In genomic region chr17:43754947-43755346, GRCh38 we compare ENCODE assay signal across 21 cellular contexts. TPM values are rescaled to one million over a fixed set of nuclear protein-coding genes. Genes with fewer than 3 reads are reported as not detected.
A peak's percentile ranks its signal among the peaks of the same experiment; 100 is the strongest.
DNase-seq lines count a peak whose midpoint lies in the region; ATAC-seq and TF ChIP-seq lines count a peak whose summit lies in the region.
"Had no signal": no experiment of that assay in that cellular context is flagged by ENCODE, and none has a peak within 500 bp of the region (broad histone marks: within the 10 kb centered on the region; RNA-seq: fewer than 3 reads in every experiment).

No MANE protein-coding gene starts in this region.

- DNase-seq in H7 (no peak), mesenchymal stem cell (no peak), spleen (no peak), NCI-H2107 (lab: John Stamatoyannopoulos, UW) (no peak), body of pancreas (no peak), HuH-7.5 (ENCODE audit: low spot score) (no peak)
- DNase-seq in stimulated activated naive CD4-positive, alpha-beta T cell treated with Interleukin-2 at 50 U/mL for 16 hours (lab: John Stamatoyannopoulos, UW): no peak
- DNase-seq: activated gamma-delta T cell treated with Interleukin-2 at 50 U/mL for 16 hours, adrenal gland, esophagus squamous epithelium, NCI-H1092 treated with DMSO at 0.1 percent for 48 hours, SJCRH30 had no signal

- H3K4me3 ChIP-seq in H7 (ENCODE audit: insufficient read depth, low read depth, low read length): peak overlapping the region; percentile 41; the same call in 1 of the 2 replicates
- H3K4me3 ChIP-seq in ectodermal cell (ENCODE audit: insufficient read depth, low read depth, low read length): peak overlapping the region; percentile 11
- H3K4me3 ChIP-seq in mesenchymal stem cell (ENCODE audit: insufficient read depth in 1 of 2, low read depth in 1 of 2, low read length in 2 of 2): no peak overlapping the region
- peak overlapping the region in 5 of 8 donors; percentile 4 to 45 (median 24) for H3K4me3 ChIP-seq in spleen
- H3K4me3 ChIP-seq in body of pancreas: no peak overlapping the region
- H3K4me3 ChIP-seq: adrenal gland, SJCRH30 had no signal

- peak overlapping the region; percentile 71 for H2BK15ac ChIP-seq in mesenchymal stem cell (ENCODE audit: low read depth, poor library complexity, severe bottlenecking)

- H3K4me1 ChIP-seq in ectodermal cell (ENCODE audit: control insufficient read depth, insufficient read depth, low read length) (peaks cover 19% of the 10 kb centered on the region), mesenchymal stem cell (ENCODE audit: control insufficient read depth, insufficient read depth, low read depth, low read length) (peaks cover 9% of the 10 kb centered on the region), spleen (peaks cover 11 to 31% (median 19%) of the 10 kb centered on the region in 6 donors), body of pancreas (peaks cover 14% of the 10 kb centered on the region)
- H3K4me1 ChIP-seq: SJCRH30 had no signal

- H3K79me1 ChIP-seq in mesenchymal stem cell (replicated peaks; ENCODE audit: low read length, poor library complexity, severe bottlenecking): no peaks in the 10 kb centered on the region

- H3K18ac ChIP-seq in mesenchymal stem cell (ENCODE audit: low read depth in 1 of 2, low read length in 2 of 2): no peak overlapping the region

- H3K23ac ChIP-seq in mesenchymal stem cell (ENCODE audit: low read length in 2 of 2): no peak overlapping the region

- no peak overlapping the region for H4K91ac ChIP-seq in mesenchymal stem cell (ENCODE audit: low read length)

- H3K4me2 ChIP-seq in mesenchymal stem cell (ENCODE audit: low read length, poor library complexity, severe bottlenecking): peak overlapping the region; percentile 64

- no peak for TF ChIP-seq POLR2A in spleen (IDR thresholded peaks at IDR 0.05)
- TF ChIP-seq POLR2A in body of pancreas (IDR thresholded peaks at IDR 0.05): no peak

- 51 to 55% methylated on average over 21 of the region's 21 CpGs for WGBS in ectodermal cell, 2 experiments
- WGBS in mesenchymal stem cell: 23% methylated on average over 21 of the region's 21 CpGs
- 29 to 65% (median 30%) methylated on average over 10 to 21 of the region's 21 CpGs for WGBS in spleen, 5 donors
- 20 to 41% methylated on average over 8 to 21 of the region's 21 CpGs for WGBS in body of pancreas, 2 donors

- no peak overlapping the region for H2AFZ ChIP-seq in mesenchymal stem cell (ENCODE audit: low read depth, low read length)

- H2BK12ac ChIP-seq in mesenchymal stem cell (ENCODE audit: low read length in 2 of 2): no peak overlapping the region

- intact Hi-C loops in spleen (cut with DNase I; ENCODE audit: low total_unique reads) (no loop called here), body of pancreas (cut with DNase I) (loop anchor here (10.0 kb wide), 1 partner anchor 170 kb away; no protein-coding TSS in a partner anchor)

- H3K27ac ChIP-seq in ectodermal cell (ENCODE audit: insufficient read depth, low read depth, low read length, poor library complexity, severe bottlenecking) (no peak overlapping the region), mesenchymal stem cell (ENCODE audit: low read length, poor library complexity, severe bottlenecking) (no peak overlapping the region), spleen (peak overlapping the region in 7 of 8 donors; percentile 43 to 75 (median 55)), body of pancreas (no peak overlapping the region)
- H3K27ac ChIP-seq: adrenal gland, esophagus squamous epithelium, SJCRH30, tibial nerve had no signal

- H2AK5ac ChIP-seq in mesenchymal stem cell (ENCODE audit: low read length, severe bottlenecking): no peak overlapping the region

- ATAC-seq in body of pancreas: no peak

- no peak overlapping the region for H3K14ac ChIP-seq in mesenchymal stem cell (ENCODE audit: low read length in 2 of 2)

- H2BK120ac ChIP-seq in mesenchymal stem cell (ENCODE audit: low read depth, low read length): no peak overlapping the region

- no peak overlapping the region for H2BK5ac ChIP-seq in mesenchymal stem cell (ENCODE audit: low read depth, low read length, poor library complexity, severe bottlenecking)

- no peak overlapping the region for H4K8ac ChIP-seq in mesenchymal stem cell (ENCODE audit: low read length)

- H3K27me3 ChIP-seq in H7 (ENCODE audit: control insufficient read depth, insufficient read depth, low read length) (peaks cover 18% of the 10 kb centered on the region), ectodermal cell (ENCODE audit: control insufficient read depth, insufficient read depth, low read length, poor library complexity, severe bottlenecking) (peaks cover 43% of the 10 kb centered on the region), mesenchymal stem cell (ENCODE audit: control insufficient read depth in 1 of 2, insufficient read depth in 1 of 2, low read length in 2 of 2) (peaks cover 87 to 88% of the 10 kb centered on the region in 2 experiments), spleen (replicated peaks in 1 of 7) (peaks cover 0 to 63% (median 18%) of the 10 kb centered on the region in 7 donors), body of pancreas (peaks cover 0 to 9% of the 10 kb centered on the region in 2 donors)
- H3K27me3 ChIP-seq: adrenal gland had no signal

- H3K36me3 ChIP-seq in H7 (replicated peaks; ENCODE audit: control insufficient read depth, insufficient read depth, low read length): no peaks in the 10 kb centered on the region
- no peaks in the 10 kb centered on the region for H3K36me3 ChIP-seq in ectodermal cell (ENCODE audit: control insufficient read depth, insufficient read depth, low read length)
- no peaks in the 10 kb centered on the region for H3K36me3 ChIP-seq in mesenchymal stem cell (ENCODE audit: control insufficient read depth in 1 of 2, insufficient read depth in 2 of 2, low read depth in 1 of 2, low read length in 2 of 2)
- no peaks in the 10 kb centered on the region for H3K36me3 ChIP-seq in spleen
- H3K36me3 ChIP-seq in body of pancreas (replicated peaks in 1 of 2; ENCODE audit: insufficient read depth in 1 of 2, low read depth in 2 of 2): no peaks in the 10 kb centered on the region
- H3K36me3 ChIP-seq: adrenal gland, esophagus squamous epithelium, SJCRH30, tibial nerve had no signal

- no peak overlapping the region for H3K4ac ChIP-seq in mesenchymal stem cell (ENCODE audit: low read depth in 1 of 2, low read length in 2 of 2)

- H3K9ac ChIP-seq in mesenchymal stem cell (ENCODE audit: low read length): no peak overlapping the region

- H3K9me3 ChIP-seq in ectodermal cell (ENCODE audit: control insufficient read depth, low read length) (no peaks in the 10 kb centered on the region), mesenchymal stem cell (ENCODE audit: control insufficient read depth, low read length) (no peaks in the 10 kb centered on the region), spleen (no peaks in the 10 kb centered on the region), body of pancreas (no peaks in the 10 kb centered on the region)
- H3K9me3 ChIP-seq: adrenal gland, esophagus squamous epithelium, SJCRH30, tibial nerve had no signal

- TF ChIP-seq CTCF in spleen (IDR thresholded peaks at IDR 0.05 in 8 of 11, conservative IDR thresholded peaks at IDR 0.05 in 3 of 11) (no peak), body of pancreas (IDR thresholded peaks at IDR 0.05) (no peak)

RNA-seq across cellular contexts. Expression of gene SOST, which starts 3.6 kb away (rescaled TPM):
- total RNA-seq in H7 (2014; rRNA removed; shearing (Covaris generic)): not detected in 2 replicates
- 0.39 TPM for polyA plus RNA-seq in ectodermal cell (2013, experiment 1 of 4)
- polyA plus RNA-seq in ectodermal cell (2013, experiment 2 of 4): 0.48 TPM
- 0.48 TPM for polyA plus RNA-seq in ectodermal cell (2013, experiment 3 of 4)
- polyA plus RNA-seq in ectodermal cell (2013, experiment 4 of 4): 0.85 TPM
- polyA plus RNA-seq in mesenchymal stem cell (2013, experiment 1 of 2): 0.01 TPM
- polyA plus RNA-seq in mesenchymal stem cell (2013, experiment 2 of 2): not detected
- total RNA-seq in spleen (not detected), body of pancreas (not detected)
- polyA plus RNA-seq in spleen: under 1 TPM in 1 of 3 donors, not detected in 2; 0.04 TPM
- total RNA-seq: activated CD4-positive, alpha-beta T cell treated with anti-CD3 and anti-CD28 coated beads, Interleukin-2, amount 10 ng/mL, durations not matched to agents 7 days and 5 days; adrenal gland; glomerular endothelial cell; HT-29; renal cortical epithelial cell; SJCRH30; T-helper 1 cell treated with Interleukin-12 subunit alpha and Interleukin-12 subunit beta and Interleukin-4 antibody, amounts not matched to agents 30 ng/mL and 1 ng/mL, for 36 hours; tibial nerve had no signal
- polyA plus RNA-seq: adrenal gland had no signal

RNA-seq across cellular contexts. Expression of gene DUSP3, which starts 23.8 kb away (rescaled TPM):
- total RNA-seq in H7 (2014; rRNA removed; shearing (Covaris generic)): 30.4 and 35.5 TPM in 2 replicates
- polyA plus RNA-seq in ectodermal cell (2013, experiment 1 of 4): 32.6 TPM
- 27.7 TPM for polyA plus RNA-seq in ectodermal cell (2013, experiment 2 of 4)
- 21.7 TPM for polyA plus RNA-seq in ectodermal cell (2013, experiment 3 of 4)
- 26.8 TPM for polyA plus RNA-seq in ectodermal cell (2013, experiment 4 of 4)
- 118 TPM for polyA plus RNA-seq in mesenchymal stem cell (2013, experiment 1 of 2)
- 120 TPM for polyA plus RNA-seq in mesenchymal stem cell (2013, experiment 2 of 2)
- total RNA-seq in spleen (10 to 100 TPM; 55.0 to 96.2 (median 87.5) TPM), body of pancreas (10 to 100 TPM; 32.2 to 54.1 TPM)
- polyA plus RNA-seq in spleen: 10 to 100 TPM; 25.7 to 45.7 (median 32.1) TPM

RNA-seq across cellular contexts. Expression of gene CFAP97D1, which starts 25.3 kb away (rescaled TPM):
- 0.21 and 0.37 TPM in 2 replicates for total RNA-seq in H7 (2014; rRNA removed; shearing (Covaris generic))
- not detected for polyA plus RNA-seq in ectodermal cell (2013, experiment 1 of 4)
- not detected for polyA plus RNA-seq in ectodermal cell (2013, experiment 2 of 4)
- not detected for polyA plus RNA-seq in ectodermal cell (2013, experiment 3 of 4)
- polyA plus RNA-seq in ectodermal cell (2013, experiment 4 of 4): not detected
- 0.01 TPM for polyA plus RNA-seq in mesenchymal stem cell (2013, experiment 1 of 2)
- polyA plus RNA-seq in mesenchymal stem cell (2013, experiment 2 of 2): 0.03 TPM
- total RNA-seq in spleen: under 1 TPM in 4 of 7 donors, not detected in 3; 0.17 to 0.32 (median 0.20) TPM
- under 1 TPM in 1 of 3 donors, not detected in 2; 0.06 TPM for polyA plus RNA-seq in spleen
- not detected for total RNA-seq in body of pancreas
- total RNA-seq: activated CD4-positive, alpha-beta T cell treated with anti-CD3 and anti-CD28 coated beads, Interleukin-2, amount 10 ng/mL, durations not matched to agents 7 days and 5 days; Daoy; glomerular endothelial cell; SJCRH30; T-helper 1 cell treated with Interleukin-12 subunit alpha and Interleukin-12 subunit beta and Interleukin-4 antibody, amounts not matched to agents 30 ng/mL and 1 ng/mL, for 36 hours had no signal
- polyA plus RNA-seq: adrenal gland, keratinocyte had no signal

Comparison
In these comparisons a context has a peak if more than half of its experiments do, and no peak if none do; other contexts are left out.
1. H3K4me3 ChIP-seq: peak in H7 (single experiment), ectodermal cell (single experiment) and spleen (5 of 8); none in mesenchymal stem cell (0 of 2) and body of pancreas (0 of 2).
2. H3K27ac ChIP-seq: peak in spleen (7 of 8); none in ectodermal cell (single experiment), mesenchymal stem cell (single experiment) and body of pancreas (0 of 4).